In genomic region chr20:41173161-41173721, GRCh38 we compare ENCODE assay signal across 8 cellular contexts. TPM values are rescaled to one million over a fixed set of nuclear protein-coding genes. Genes with fewer than 3 reads are reported as not detected.
DNase-seq lines count a peak whose midpoint lies in the region; ATAC-seq, FAIRE-seq and TF ChIP-seq lines count a peak whose summit lies in the region.

No MANE protein-coding gene starts in this region.

- no peak for TF ChIP-seq POLR2A in GM18505 (IDR thresholded peaks at IDR 0.05; ENCODE audit: borderline replicate concordance, extremely low read depth, insufficient read depth, insufficient read length)

- in situ Hi-C loops in ACHN (cut with HindIII; ENCODE audit: low pct_ligation_motif_present, low pct_unique_long_range_greater_than_20kb, low sequenced_read_pairs): no loop called here
- in situ Hi-C loops in mammary epithelial cell (cut with MboI; ENCODE audit: low sequenced_read_pairs in 2 of 2): loop anchor here (5.0 to 10.0 kb wide), 2 partner anchors 52 to 159 kb away; no protein-coding TSS in a partner anchor

- POLR2A ChIA-PET in activated B cell treated with CpG ODN at 0.5 μM for 24 hours (lab: Charles Lee): interaction anchor here (0.6 to 1.0 kb wide), 3 partner anchors 16 to 167 kb away, joined by 3 to 5 read pairs (median 3); partner anchors contain the start of gene LPIN3

- no TSS peak for BruUV-seq in mammary epithelial cell (replicated peaks; lab: Mats Ljungman, UMichigan)

- H3K79me2 ChIP-seq in mammary epithelial cell (ENCODE audit: insufficient read depth, low read length): peaks cover 11% of the 10 kb centered on the region

- H3K27me3 ChIP-seq in mammary epithelial cell (ENCODE audit: insufficient read depth, low read length): no peaks in the 10 kb centered on the region

- H3K27me3 Mint-ChIP-seq in activated B cell treated with CpG ODN at 0.5 μM for 24 hours: no peaks in the 10 kb centered on the region

- H2AFZ ChIP-seq in mammary epithelial cell (ENCODE audit: low read depth, low read length): no peak overlapping the region

- H3K4me3 ChIP-seq in mammary epithelial cell (replicated peaks in 1 of 3; ENCODE audit: insufficient read depth in 1 of 3, low read depth in 2 of 3, low read length in 3 of 3) (no peak overlapping the region), kidney (ENCODE audit: low read length in 2 of 2) (no peak overlapping the region)

- TF ChIP-seq CTCF in activated B cell treated with CpG ODN at 0.5 μM for 24 hours (IDR thresholded peaks at IDR 0.05) (peak; percentile 46), mammary epithelial cell (conservative IDR thresholded peaks at IDR 0.05 in 1 of 2, IDR thresholded peaks at IDR 0.05 in 1 of 2; ENCODE audit: extremely low read depth in 1 of 2, insufficient read depth in 1 of 2, low read depth in 1 of 2, low read length in 2 of 2) (peak; percentile 94 to 99), kidney (IDR thresholded peaks at IDR 0.05; ENCODE audit: borderline replicate concordance, extremely low read depth, insufficient read depth) (peak; percentile 90)

- H3K27ac ChIP-seq in mammary epithelial cell (ENCODE audit: insufficient read depth, low read depth, low read length): no peak overlapping the region
- peak overlapping the region in 1 of 2 donors; percentile 8 for H3K27ac ChIP-seq in kidney (ENCODE audit: low read depth in 2 of 2, low read length in 2 of 2)

- peak; percentile 79 for FAIRE-seq in kidney (lab: Jason Lieb, UNC)

- peaks cover 15% of the 10 kb centered on the region for H3K36me3 ChIP-seq in mammary epithelial cell (ENCODE audit: insufficient read depth, low read length)
- H3K36me3 ChIP-seq in kidney (ENCODE audit: control insufficient read depth in 1 of 2, insufficient read depth in 2 of 2, low read length in 2 of 2): peaks cover 32 to 37% of the 10 kb centered on the region in 2 donors

- H3K9ac ChIP-seq in mammary epithelial cell (ENCODE audit: insufficient read depth, low read length) (no peak overlapping the region), kidney (ENCODE audit: low read length in 2 of 2) (no peak overlapping the region)

- no peaks in the 10 kb centered on the region for H3K4me1 Mint-ChIP-seq in activated B cell treated with CpG ODN at 0.5 μM for 24 hours

- dilution Hi-C loops in mammary epithelial cell (cut with HindIII; ENCODE audit: low sequenced_read_pairs): no loop called here

- H3K27ac Mint-ChIP-seq in activated B cell treated with CpG ODN at 0.5 μM for 24 hours: no peak overlapping the region

- intact Hi-C loops in activated B cell treated with CpG ODN at 0.5 μM for 24 hours (cut with micrococcal nuclease): loop anchor here (1.0 to 5.0 kb wide), 6 partner anchors 38 to 238 kb away; partner anchors contain the start of gene LPIN3
- intact Hi-C loops in mammary epithelial cell (cut with micrococcal nuclease): loop anchor here (1.0 to 10.0 kb wide), 7 partner anchors 35 to 562 kb away; partner anchors contain the start of gene LPIN3
- intact Hi-C loops in kidney (cut with DNase I): loop anchor here (5.0 to 10.0 kb wide), 2 partner anchors 62 to 164 kb away; no protein-coding TSS in a partner anchor

- CTCF ChIA-PET in activated B cell treated with CpG ODN at 0.5 μM for 24 hours (lab: Charles Lee): interaction anchor here (0.6 to 9.7 kb wide), 29 partner anchors 9 to 238 kb away, joined by 3 to 161 read pairs (median 6); partner anchors contain the start of genes LPIN3 and PLCG1
- CTCF ChIA-PET in mammary epithelial cell (lab: Charles Lee; ENCODE audit: low non-redundant PET): interaction anchor here (0.6 to 1.2 kb wide), 4 partner anchors 59 to 167 kb away, joined by 3 to 11 read pairs (median 5); partner anchors contain the start of gene LPIN3

- H3K36me3 Mint-ChIP-seq in activated B cell treated with CpG ODN at 0.5 μM for 24 hours (ENCODE audit: low read depth): peaks cover 67% of the 10 kb centered on the region

- WGBS in mammary epithelial cell (ENCODE audit: low coverage, missing lambda C conversion rate): 0% methylated on average over 2 of the region's 9 CpGs

- H3K4me1 ChIP-seq in mammary epithelial cell (ENCODE audit: insufficient read depth, low read length): peaks cover 74% of the 10 kb centered on the region
- peaks cover 0 to 12% of the 10 kb centered on the region in 2 donors for H3K4me1 ChIP-seq in kidney (ENCODE audit: control insufficient read depth in 1 of 2, insufficient read depth in 1 of 2, low read depth in 1 of 2, low read length in 2 of 2)

- H3K9me3 ChIP-seq in mammary epithelial cell (replicated peaks; ENCODE audit: insufficient read depth, low read length) (no peaks in the 10 kb centered on the region), kidney (ENCODE audit: control insufficient read depth in 1 of 2, low read length in 2 of 2) (no peaks in the 10 kb centered on the region)

- H3K4me3 Mint-ChIP-seq in activated B cell treated with CpG ODN at 0.5 μM for 24 hours: no peak overlapping the region

- H4K20me1 ChIP-seq in mammary epithelial cell (ENCODE audit: insufficient read depth, low read length): no peaks in the 10 kb centered on the region

- no peaks in the 10 kb centered on the region for H3K9me3 Mint-ChIP-seq in activated B cell treated with CpG ODN at 0.5 μM for 24 hours

- DNase-seq in ACHN (peak; percentile 60), NCI-H2081 treated with DMSO at 0.1 percent for 48 hours (lab: John Stamatoyannopoulos, UW) (peak; percentile 13), activated B cell treated with CpG ODN at 0.5 μM for 24 hours (peak; percentile 67), mammary epithelial cell (peak; percentile 51), kidney (peak; percentile 93)
- DNase-seq in stimulated activated CD4-positive, alpha-beta T cell treated with anti-CD3 and anti-CD28 coated beads, Interleukin-15, amount 100 ng/mL, for 1 hour (ENCODE audit: low read depth in 1 of 2, low spot score in 1 of 2): peak; percentile 31 to 58

- ATAC-seq in GM19035 (IDR thresholded peaks at IDR 0.05; ENCODE audit: unreplicated experiment): peak; percentile 62
- ATAC-seq in activated B cell treated with CpG ODN at 0.5 μM for 24 hours (ENCODE audit: low read depth): peak; percentile 95
- no peak for ATAC-seq in GM18505 (IDR thresholded peaks at IDR 0.05; ENCODE audit: unreplicated experiment)

- no peak overlapping the region for H3K4me2 ChIP-seq in mammary epithelial cell (ENCODE audit: insufficient read depth, low read depth, low read length)

RNA-seq across cellular contexts. Expression of gene PLCG1, which starts 35.9 kb away (rescaled TPM):
- total RNA-seq in activated B cell treated with CpG ODN at 0.5 μM for 24 hours: 61.1 and 61.8 TPM in 2 replicates
- total RNA-seq in mammary epithelial cell: 10 to 100 TPM; 74.3 to 75.8 TPM
- 34.9 TPM for polyA plus RNA-seq in mammary epithelial cell
- 170 TPM for polyA minus RNA-seq in mammary epithelial cell
- 117 TPM for total RNA-seq in kidney
- polyA plus RNA-seq in kidney (ENCODE audit: insufficient read depth, low read depth, low replicate concordance): 12.5 TPM

Comparison
In these comparisons a context has a peak if more than half of its experiments do, and no peak if none do; other contexts are left out.
1. DNase-seq: peak in every context shown above with its lines; median percentile 93 in kidney; 67 in activated B cell treated with CpG ODN at 0.5 μM for 24 hours; 60 in ACHN; 51 in mammary epithelial cell; 44 in stimulated activated CD4-positive, alpha-beta T cell treated with anti-CD3 and anti-CD28 coated beads, Interleukin-15, amount 100 ng/mL, for 1 hour; 13 in NCI-H2081 treated with DMSO at 0.1 percent for 48 hours.
2. CTCF ChIP-seq: peak in every context shown above with its lines; median percentile 96 in mammary epithelial cell; 90 in kidney; 46 in activated B cell treated with CpG ODN at 0.5 μM for 24 hours.